20 cellular contexts compared by ENCODE assay signal in the genomic region with DNA sequence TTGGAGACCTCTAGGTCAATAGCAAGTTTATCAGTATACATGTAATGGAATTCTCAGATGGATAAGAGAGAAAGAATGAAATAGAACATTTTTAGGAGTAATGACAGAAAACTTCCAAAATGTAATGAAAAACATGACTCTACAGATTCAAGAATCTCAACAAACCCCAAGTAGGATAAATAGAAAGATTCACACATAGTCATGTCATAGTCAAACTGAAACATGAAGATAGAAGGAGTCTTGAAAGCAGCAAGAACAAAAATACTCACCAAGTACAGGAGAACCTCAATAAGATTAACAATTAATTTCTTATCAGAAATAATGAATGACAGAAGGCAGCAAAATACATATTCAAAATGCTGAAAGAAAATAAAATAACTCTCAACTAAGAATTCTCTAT.
"Had no signal": no experiment of that assay in that cellular context is flagged by ENCODE, and none has a peak within 500 bp of the region (broad histone marks: within the 10 kb centered on the region; RNA-seq: fewer than 3 reads in every experiment).

No MANE protein-coding gene starts in this region.

- H3K4me1 ChIP-seq: spleen, stomach, testis, upper lobe of left lung had no signal

- H3K27me3 Mint-ChIP-seq: activated T-helper 17 cell treated with anti-CD3 and anti-CD28 coated beads, Interleukin-2, amount 50 U/mL, for 72 hours; effector memory CD8-positive, alpha-beta T cell; memory B cell; naive thymus-derived CD8-positive, alpha-beta T cell had no signal

- H3K4me3 Mint-ChIP-seq: activated T-helper 17 cell treated with anti-CD3 and anti-CD28 coated beads, Interleukin-2, amount 50 U/mL, for 72 hours; effector memory CD8-positive, alpha-beta T cell; memory B cell; naive thymus-derived CD8-positive, alpha-beta T cell had no signal

- FAIRE-seq: bronchial epithelial cell had no signal

- DNase-seq: activated CD4-positive, alpha-beta T cell treated with anti-CD3 and anti-CD28 coated beads, Interleukin-2, amount 50 U/mL, for 4 hours; activated CD4-positive, CD25-positive, alpha-beta regulatory T cell treated with anti-CD3 and anti-CD28 coated beads, Interleukin-2, amount 50 U/mL, for 72 hours; activated naive CD4-positive, alpha-beta T cell treated with Interleukin-2 at 50 U/mL for 16 hours; aorta; dermis blood vessel endothelial cell; effector memory CD8-positive, alpha-beta T cell; foreskin melanocyte; kidney glomerular epithelial cell; left ventricle myocardium superior; naive thymus-derived CD8-positive, alpha-beta T cell; pancreas; spleen; stomach; testis; upper lobe of left lung had no signal

- H3K27ac Mint-ChIP-seq: activated T-helper 17 cell treated with anti-CD3 and anti-CD28 coated beads, Interleukin-2, amount 50 U/mL, for 72 hours; effector memory CD8-positive, alpha-beta T cell; memory B cell; naive thymus-derived CD8-positive, alpha-beta T cell had no signal

- H3K4me1 Mint-ChIP-seq: activated T-helper 17 cell treated with anti-CD3 and anti-CD28 coated beads, Interleukin-2, amount 50 U/mL, for 72 hours had no signal

- H3K27ac ChIP-seq: epithelial cell of prostate, pancreas, spleen, stomach, testis, upper lobe of left lung had no signal

- H3K4me3 ChIP-seq: pancreas, spleen, stomach, testis, upper lobe of left lung had no signal

- H3K36me3 Mint-ChIP-seq: naive thymus-derived CD8-positive, alpha-beta T cell had no signal

- H3K27me3 ChIP-seq: pancreas, spleen, stomach, testis, upper lobe of left lung had no signal

- H3K36me3 ChIP-seq: pancreas, spleen, stomach, upper lobe of left lung had no signal

- H3K9me3 Mint-ChIP-seq: memory B cell had no signal

- ATAC-seq: activated T-helper 17 cell treated with anti-CD3 and anti-CD28 coated beads, Interleukin-2, amount 50 U/mL, for 72 hours; effector memory CD8-positive, alpha-beta T cell; left ventricle myocardium superior; naive thymus-derived CD8-positive, alpha-beta T cell; pancreas; sciatic nerve had no signal
